ENCODE assay signal across 1 cellular context in genomic region chr5:61162010-61162831, GRCh38.
TF ChIP-seq lines count a peak whose summit lies in the region.

Gene SMIM15 (minus strand): TSS chr5:61162468. CDS start chr5:61160171, 2,297 bp downstream.

TF ChIP-seq in K562, 482 proteins besides CTCF, POLR2A, EP300 and RAD21 (continued from another document and continues in another):
- TF ChIP-seq CHAMP1 (IDR thresholded peaks at IDR 0.05) (no peak; the same call in 1 of the 2 replicates), TRIM25 (IDR thresholded peaks at IDR 0.05; ENCODE audit: borderline replicate concordance) (no peak), ZNF75A (CRISPR knock-in tag; IDR thresholded peaks at IDR 0.05) (no peak), PHF20 (IDR thresholded peaks at IDR 0.05; ENCODE audit: partially characterized antibody) (peak; percentile 89), SLC30A9 (CRISPR knock-in tag; IDR thresholded peaks at IDR 0.05) (no peak), RHOXF2B (CRISPR knock-in tag; conservative IDR thresholded peaks at IDR 0.05) (peak; percentile 50; the same call in 1 of the 2 replicates), FOS (IDR thresholded peaks at IDR 0.05; ENCODE audit: extremely low read depth, insufficient read length) (no peak), ZNF12 (CRISPR knock-in tag; IDR thresholded peaks at IDR 0.05) (peak; percentile 86; the same call in 1 of the 2 replicates), VEZF1 (CRISPR knock-in tag; IDR thresholded peaks at IDR 0.05) (peak; percentile 81), RUNX1 (IDR thresholded peaks at IDR 0.05; ENCODE audit: low read depth) (no peak), PCBP2 (IDR thresholded peaks at IDR 0.05; ENCODE audit: low read depth, low read length, poor library complexity, severe bottlenecking) (no peak), USF1 (CRISPR knock-in tag; IDR thresholded peaks at IDR 0.05) (0 out of 2 replicates have a peak, but pooled peaks have one; percentile 32), ATF3 (IDR thresholded peaks at IDR 0.05) (peak; percentile 19; the same call in 1 of the 2 replicates), ATF3 (CRISPR knock-in tag; conservative IDR thresholded peaks at IDR 0.05) (no peak), SMC3 (conservative IDR thresholded peaks at IDR 0.05; ENCODE audit: insufficient read depth, low read depth, low read length) (no peak), CHD4 (IDR thresholded peaks at IDR 0.05; ENCODE audit: insufficient read depth, insufficient replicate concordance, low read depth, low read length, poor library complexity, severe bottlenecking) (no peak), SMAD2 (IDR thresholded peaks at IDR 0.05; ENCODE audit: low read depth, low read length) (no peak), NUFIP1 (IDR thresholded peaks at IDR 0.05; ENCODE audit: partially characterized antibody) (no peak), ZNF253 (CRISPR knock-in tag; conservative IDR thresholded peaks at IDR 0.05) (no peak), ZNF277 (CRISPR knock-in tag; IDR thresholded peaks at IDR 0.05; ENCODE audit: borderline replicate concordance) (no peak), AFF4 (CRISPR knock-in tag; IDR thresholded peaks at IDR 0.05) (peak; percentile 73), JUN (IDR thresholded peaks at IDR 0.05; ENCODE audit: borderline replicate concordance, low read depth, low read length) (no peak), JUN (CRISPR knock-in tag; IDR thresholded peaks at IDR 0.05; ENCODE audit: borderline replicate concordance) (no peak), ATF6 (CRISPR knock-in tag; IDR thresholded peaks at IDR 0.05) (peak; percentile 20), HOMEZ (CRISPR knock-in tag; IDR thresholded peaks at IDR 0.05) (no peak), MEF2A (IDR thresholded peaks at IDR 0.05; ENCODE audit: control insufficient read depth, low read depth, low read length) (no peak), HIVEP1 (CRISPR knock-in tag; IDR thresholded peaks at IDR 0.05) (no peak), NBN (IDR thresholded peaks at IDR 0.05; ENCODE audit: low read depth) (peak; percentile 61; the same call in 1 of the 2 replicates), NRF1 (conservative IDR thresholded peaks at IDR 0.05 in 1 of 2, IDR thresholded peaks at IDR 0.05 in 1 of 2) (peak; percentile 63 to 71), LARP7 (IDR thresholded peaks at IDR 0.05) (0 out of 2 replicates have a peak, but pooled peaks have one; percentile 62), ZNF175 (CRISPR knock-in tag; IDR thresholded peaks at IDR 0.05; ENCODE audit: low read depth) (no peak), SRSF7 (optimal IDR thresholded peaks at IDR 0.05; ENCODE audit: low read depth, low read length) (no peak), ATF1 (CRISPR knock-in tag; IDR thresholded peaks at IDR 0.05) (0 out of 2 replicates have a peak, but pooled peaks have one; percentile 11), ATF1 (tag; IDR thresholded peaks at IDR 0.05) (peak; percentile 74), ZNF436 (CRISPR knock-in tag; IDR thresholded peaks at IDR 0.05) (no peak), CSDE1 (IDR thresholded peaks at IDR 0.05) (no peak), CBFB (CRISPR knock-in tag; IDR thresholded peaks at IDR 0.05) (0 out of 2 replicates have a peak, but pooled peaks have one; percentile 67), ZNF311 (CRISPR knock-in tag; IDR thresholded peaks at IDR 0.05) (no peak), ZBTB7A (IDR thresholded peaks at IDR 0.05; ENCODE audit: borderline replicate concordance, control insufficient read depth, low read depth, low read length) (peak; percentile 96), ELK1 (CRISPR knock-in tag; IDR thresholded peaks at IDR 0.05) (no peak), NKRF (IDR thresholded peaks at IDR 0.05; ENCODE audit: borderline replicate concordance) (peak; percentile 88), RBM25 (IDR thresholded peaks at IDR 0.05; ENCODE audit: low read depth, low read length, severe bottlenecking) (no peak), HDAC3 (IDR thresholded peaks at IDR 0.05; ENCODE audit: borderline replicate concordance, partially characterized antibody) (no peak)
